In genomic region chr9:107228648-107229047, GRCh38 we compare ENCODE assay signal across 28 cellular contexts. TPM values are rescaled to one million over a fixed set of nuclear protein-coding genes. Genes with fewer than 3 reads are reported as not detected.
DNase-seq lines count a peak whose midpoint lies in the region; ATAC-seq, FAIRE-seq and TF ChIP-seq lines count a peak whose summit lies in the region.
"Had no signal": no experiment of that assay in that cellular context is flagged by ENCODE, and none has a peak within 500 bp of the region (broad histone marks: within the 10 kb centered on the region; RNA-seq: fewer than 3 reads in every experiment).

No MANE protein-coding gene starts in this region.

- intact Hi-C loops in tibial artery (cut with DNase I; ENCODE audit: low total_unique reads) (no loop called here), natural killer cell (cut with micrococcal nuclease) (no loop called here)

- 0 out of 2 replicates have a peak overlapping the region, but pooled peaks have one; percentile 68 for H3K27ac Mint-ChIP-seq in GM23338
- no peak overlapping the region for H3K27ac Mint-ChIP-seq in stimulated activated naive B cell treated with anti-CD40 and anti-IgM and Interleukin-4, amounts not matched to agents 10 μg/mL and 1 μg/mL and 100 μg/mL, for 72 hours
- H3K27ac Mint-ChIP-seq in natural killer cell = no peak overlapping the region
- H3K27ac Mint-ChIP-seq: activated naive CD4-positive, alpha-beta T cell treated with anti-CD3 and anti-CD28 coated beads, Interleukin-2, amount 10 ng/mL, durations not matched to agents 7 days and 5 days; naive thymus-derived CD4-positive, alpha-beta T cell; T-helper 1 cell treated with Interleukin-12 subunit alpha and Interleukin-12 subunit beta and Interleukin-4 antibody, amounts not matched to agents 30 μg/mL and 1 μg/mL, for 36 hours had no signal

- H3K4me3 Mint-ChIP-seq in GM23338 (peak overlapping the region; percentile 41; the same call in 2 of the 3 replicates), natural killer cell (no peak overlapping the region)
- H3K4me3 Mint-ChIP-seq in stimulated activated naive B cell treated with anti-CD40 and anti-IgM and Interleukin-4, amounts not matched to agents 10 μg/mL and 1 μg/mL and 100 μg/mL, for 72 hours = no peak overlapping the region
- H3K4me3 Mint-ChIP-seq: activated naive CD4-positive, alpha-beta T cell treated with anti-CD3 and anti-CD28 coated beads, Interleukin-2, amount 10 ng/mL, durations not matched to agents 7 days and 5 days; CD14-positive monocyte; naive thymus-derived CD4-positive, alpha-beta T cell; T-helper 1 cell treated with Interleukin-12 subunit alpha and Interleukin-12 subunit beta and Interleukin-4 antibody, amounts not matched to agents 30 μg/mL and 1 μg/mL, for 36 hours had no signal

- dilution Hi-C loops in keratinocyte (cut with MboI; ENCODE audit: extremely low pct_ligation_motif_present, low sequenced_read_pairs) = no loop called here

- H3K9me3 Mint-ChIP-seq in GM23338 (no peaks in the 10 kb centered on the region), natural killer cell (no peaks in the 10 kb centered on the region)
- no peaks in the 10 kb centered on the region for H3K9me3 Mint-ChIP-seq in stimulated activated naive B cell treated with anti-CD40 and anti-IgM and Interleukin-4, amounts not matched to agents 10 μg/mL and 1 μg/mL and 100 μg/mL, for 72 hours
- H3K9me3 Mint-ChIP-seq: activated naive CD4-positive, alpha-beta T cell treated with anti-CD3 and anti-CD28 coated beads, Interleukin-2, amount 10 ng/mL, durations not matched to agents 7 days and 5 days; T-helper 1 cell treated with Interleukin-12 subunit alpha and Interleukin-12 subunit beta and Interleukin-4 antibody, amounts not matched to agents 30 μg/mL and 1 μg/mL, for 36 hours had no signal

- H3K9me1 ChIP-seq in keratinocyte (ENCODE audit: control insufficient read depth, extremely low read depth, insufficient read depth, low read length) = no peaks in the 10 kb centered on the region

- no peaks in the 10 kb centered on the region for H3K36me3 ChIP-seq in GM23338 (ENCODE audit: insufficient read depth)
- H3K36me3 ChIP-seq in keratinocyte (ENCODE audit: control insufficient read depth in 2 of 2, extremely low read depth in 1 of 2, insufficient read depth in 2 of 2, low read length in 2 of 2) = no peaks in the 10 kb centered on the region
- H3K36me3 ChIP-seq in tibial artery = no peaks in the 10 kb centered on the region
- H3K36me3 ChIP-seq: cardiac muscle cell, heart right ventricle, pancreas, stomach, upper lobe of left lung had no signal

- no peaks in the 10 kb centered on the region for H3F3A ChIP-seq in GM23338 (replicated peaks; ENCODE audit: low read depth)

- H3K27me3 Mint-ChIP-seq in GM23338 (ENCODE audit: insufficient read depth, low read depth, poor library complexity) = no peaks in the 10 kb centered on the region
- H3K27me3 Mint-ChIP-seq in stimulated activated naive B cell treated with anti-CD40 and anti-IgM and Interleukin-4, amounts not matched to agents 10 μg/mL and 1 μg/mL and 100 μg/mL, for 72 hours = peaks cover 63 to 74% of the 10 kb centered on the region in 2 donors
- H3K27me3 Mint-ChIP-seq in natural killer cell (ENCODE audit: low read depth in 2 of 2) = peaks cover 27 to 52% of the 10 kb centered on the region in 2 donors

- H3K9me2 ChIP-seq in GM23338 (ENCODE audit: insufficient read depth) = peaks cover 17% of the 10 kb centered on the region

- peak overlapping the region; percentile 41 for H3K4me2 ChIP-seq in GM23338
- H3K4me2 ChIP-seq in keratinocyte (ENCODE audit: control insufficient read depth, extremely low read depth, insufficient read depth, low read depth, low read length) = no peak overlapping the region

- no peaks in the 10 kb centered on the region for H3K79me2 ChIP-seq in GM23338 (replicated peaks; ENCODE audit: insufficient read depth)
- no peaks in the 10 kb centered on the region for H3K79me2 ChIP-seq in keratinocyte (ENCODE audit: control insufficient read depth, insufficient read depth, low read length)

- H3K9ac ChIP-seq in keratinocyte (ENCODE audit: control insufficient read depth, extremely low read depth, insufficient read depth, low read length) = no peak overlapping the region

- DNase-seq in GM23338 (ENCODE audit: low spot score) = no peak
- peak; percentile 79 for DNase-seq in NCI-H1436 (lab: John Stamatoyannopoulos, UW)
- peak; percentile 27 for DNase-seq in NCI-H510A (lab: John Stamatoyannopoulos, UW)
- DNase-seq in keratinocyte (ENCODE audit: low read depth, low spot score) = no peak
- no peak for DNase-seq in tibial artery
- DNase-seq in stimulated activated naive B cell treated with anti-CD40 and anti-IgM and Interleukin-4, amounts not matched to agents 10 μg/mL and 1 μg/mL and 100 μg/mL, for 72 hours = no peak
- DNase-seq in natural killer cell = no peak
- DNase-seq in dedifferentiated amniotic fluid mesenchymal stem cell (ENCODE audit: extremely low spot score) = no peak
- DNase-seq: activated CD4-positive, alpha-beta T cell treated with anti-CD3 and anti-CD28 coated beads for 48 hours; activated naive CD4-positive, alpha-beta T cell treated with anti-CD3 and anti-CD28 coated beads, Interleukin-2, amount 10 ng/mL, durations not matched to agents 7 days and 5 days; activated T-cell treated with anti-CD3 and anti-CD28 coated beads, Interleukin-2, amount 50 U/mL, for 48 hours; amygdala; GDM1; heart right ventricle; mesendoderm; naive thymus-derived CD4-positive, alpha-beta T cell; pancreas; right cardiac atrium; stomach; upper lobe of left lung had no signal

- H3K4me1 Mint-ChIP-seq in GM23338 (peaks cover 21% of the 10 kb centered on the region), natural killer cell (no peaks in the 10 kb centered on the region)
- no peaks in the 10 kb centered on the region for H3K4me1 Mint-ChIP-seq in stimulated activated naive B cell treated with anti-CD40 and anti-IgM and Interleukin-4, amounts not matched to agents 10 μg/mL and 1 μg/mL and 100 μg/mL, for 72 hours
- H3K4me1 Mint-ChIP-seq: activated naive CD4-positive, alpha-beta T cell treated with anti-CD3 and anti-CD28 coated beads, Interleukin-2, amount 10 ng/mL, durations not matched to agents 7 days and 5 days; CD14-positive monocyte had no signal

- H3K9me3 ChIP-seq in keratinocyte (ENCODE audit: control insufficient read depth, low read depth, low read length) (no peaks in the 10 kb centered on the region), tibial artery (no peaks in the 10 kb centered on the region)
- H3K9me3 ChIP-seq: heart right ventricle, pancreas, stomach, upper lobe of left lung had no signal

- TF ChIP-seq CTCF in GM23338 (conservative IDR thresholded peaks at IDR 0.05; ENCODE audit: low read depth in 2 of 2) (no peak), keratinocyte (optimal IDR thresholded peaks at IDR 0.05 in 1 of 3, IDR thresholded peaks at IDR 0.05 in 1 of 3, conservative IDR thresholded peaks at IDR 0.05 in 1 of 3; ENCODE audit: extremely low read depth in 1 of 3, insufficient read depth in 2 of 3, low read length in 3 of 3) (no peak), tibial artery (IDR thresholded peaks at IDR 0.05) (no peak), natural killer cell (IDR thresholded peaks at IDR 0.05) (no peak)

- H3K4me3 ChIP-seq in GM23338 (no peak overlapping the region), keratinocyte (ENCODE audit: control insufficient read depth in 2 of 3, extremely low read depth in 1 of 3, insufficient read depth in 2 of 3, low read depth in 1 of 3, low read length in 3 of 3) (no peak overlapping the region), tibial artery (no peak overlapping the region)
- H3K4me3 ChIP-seq: cardiac muscle cell, heart right ventricle, K562, pancreas, stomach, upper lobe of left lung had no signal

- H3K27me3 ChIP-seq in GM23338 (ENCODE audit: insufficient read depth) (no peaks in the 10 kb centered on the region), keratinocyte (ENCODE audit: control insufficient read depth, extremely low read depth, insufficient read depth, low read length) (no peaks in the 10 kb centered on the region), tibial artery (peaks cover 0 to 4% of the 10 kb centered on the region in 2 donors)
- H3K27me3 ChIP-seq: cardiac muscle cell, pancreas, stomach, upper lobe of left lung had no signal

- H4K20me1 ChIP-seq in GM23338 (replicated peaks; ENCODE audit: insufficient read depth) = no peaks in the 10 kb centered on the region
- no peaks in the 10 kb centered on the region for H4K20me1 ChIP-seq in keratinocyte (ENCODE audit: control insufficient read depth, extremely low read depth, insufficient read depth, low read length)

- ATAC-seq in GM23338 (no peak), natural killer cell (no peak)
- ATAC-seq in stimulated activated naive B cell treated with anti-CD40 and anti-IgM and Interleukin-4, amounts not matched to agents 10 μg/mL and 1 μg/mL and 100 μg/mL, for 72 hours (replicated peaks) = no peak
- ATAC-seq: heart right ventricle; K562; left lobe of liver; naive thymus-derived CD4-positive, alpha-beta T cell; pancreas; right cardiac atrium had no signal

- H3K27ac ChIP-seq in GM23338 (ENCODE audit: low read depth) (no peak overlapping the region), keratinocyte (ENCODE audit: control insufficient read depth, insufficient read depth, low read length) (no peak overlapping the region), tibial artery (no peak overlapping the region)
- H3K27ac ChIP-seq: cardiac muscle cell, epithelial cell of prostate, heart right ventricle, pancreas, stomach, upper lobe of left lung had no signal

- H2AFZ ChIP-seq in GM23338 = no peak overlapping the region
- H2AFZ ChIP-seq in keratinocyte (ENCODE audit: control insufficient read depth, low read length) = no peak overlapping the region

- H3K36me3 Mint-ChIP-seq in GM23338 (ENCODE audit: low read depth) (no peaks in the 10 kb centered on the region), natural killer cell (no peaks in the 10 kb centered on the region)
- H3K36me3 Mint-ChIP-seq in stimulated activated naive B cell treated with anti-CD40 and anti-IgM and Interleukin-4, amounts not matched to agents 10 μg/mL and 1 μg/mL and 100 μg/mL, for 72 hours = no peaks in the 10 kb centered on the region
- H3K36me3 Mint-ChIP-seq: activated naive CD4-positive, alpha-beta T cell treated with anti-CD3 and anti-CD28 coated beads, Interleukin-2, amount 10 ng/mL, durations not matched to agents 7 days and 5 days; CD14-positive monocyte; naive thymus-derived CD4-positive, alpha-beta T cell had no signal

- peak; percentile 43 for FAIRE-seq in keratinocyte (lab: Jason Lieb, UNC)
- FAIRE-seq: D721Med, K562, pancreas, RCC 7860 had no signal

- H3K4me1 ChIP-seq in GM23338 (ENCODE audit: insufficient read depth) (peaks cover 20% of the 10 kb centered on the region), keratinocyte (ENCODE audit: control insufficient read depth, extremely low read depth, insufficient read depth, low read length) (no peaks in the 10 kb centered on the region), tibial artery (no peaks in the 10 kb centered on the region)
- H3K4me1 ChIP-seq: heart right ventricle, upper lobe of left lung had no signal

RNA-seq across cellular contexts. Expression of gene RAD23B, which starts 54.4 kb away (rescaled TPM):
- total RNA-seq in GM23338 (2014; rRNA removed; shearing (Covaris generic)) = 117 and 137 TPM in 2 replicates
- polyA plus RNA-seq in GM23338 (2016; fragmentation: Nextera tagmentation; extraction: Ambion mirVana) (31.1 and 33.1 TPM in 2 replicates), keratinocyte (141 to 253 TPM (median 168 TPM) in 3 replicates)
- polyA plus RNA-seq in keratinocyte (2011; ENCODE audit: low read depth) = 60.5 TPM
- polyA plus RNA-seq in keratinocyte (2011; cell fraction: cytosol; rRNA removed) = 178 and 247 TPM in 2 replicates
- polyA plus RNA-seq in keratinocyte (2011; cell fraction: nucleus; rRNA removed) = 110 and 116 TPM in 2 replicates
- polyA plus RNA-seq in keratinocyte (2012; ENCODE audit: low replicate concordance) = 81.0 and 118 TPM in 2 replicates
- 132 to 176 TPM (median 171 TPM) in 3 replicates for polyA minus RNA-seq in keratinocyte
- 148 TPM for polyA minus RNA-seq in keratinocyte (2011; cell fraction: cytosol; rRNA and poly(A)+ RNA removed)
- 37.1 and 63.4 TPM in 2 replicates for polyA minus RNA-seq in keratinocyte (2011; cell fraction: nucleus; rRNA and poly(A)+ RNA removed)
- 100 to 1,000 TPM in 1 of 3 donors, 10 to 100 TPM in 2; 85.6 to 101 (median 92.6) TPM for total RNA-seq in natural killer cell

Comparison
In these comparisons a context has a peak if more than half of its experiments do, and no peak if none do; other contexts are left out.
1. DNase-seq: peak in NCI-H1436 (single experiment) and NCI-H510A (single experiment); none in GM23338 (single experiment), keratinocyte (single experiment), tibial artery (0 of 2), stimulated activated naive B cell treated with anti-CD40 and anti-IgM and Interleukin-4, amounts not matched to agents 10 μg/mL and 1 μg/mL and 100 μg/mL, for 72 hours (single experiment), natural killer cell (single experiment) and dedifferentiated amniotic fluid mesenchymal stem cell (single experiment).